ENCODE assay signal across 20 cellular contexts in genomic region chr7:98469088-98469487, GRCh38.
A peak's percentile ranks its signal among the peaks of the same experiment; 100 is the strongest.
DNase-seq lines count a peak whose midpoint lies in the region; ATAC-seq and TF ChIP-seq lines count a peak whose summit lies in the region.
"Had no signal": no experiment of that assay in that cellular context is flagged by ENCODE, and none has a peak within 500 bp of the region (broad histone marks: within the 10 kb centered on the region; RNA-seq: fewer than 3 reads in every experiment).

No MANE protein-coding gene starts in this region.

- H3K36me3 ChIP-seq in SK-N-SH (replicated peaks in 1 of 2; ENCODE audit: control insufficient read depth in 1 of 2, insufficient read depth in 2 of 2, low read length in 1 of 2) = no peaks in the 10 kb centered on the region
- no peaks in the 10 kb centered on the region for H3K36me3 ChIP-seq in IMR-90 (ENCODE audit: control insufficient read depth, insufficient read depth, low read length)
- no peaks in the 10 kb centered on the region for H3K36me3 ChIP-seq in Panc1 (ENCODE audit: control insufficient read depth, insufficient read depth, low read length)
- no peaks in the 10 kb centered on the region for H3K36me3 ChIP-seq in transverse colon
- H3K36me3 ChIP-seq: BE2C; BLaER1 treated with 17β-estradiol and CSF1 and Interleukin-3, amounts not matched to agents 10 nM and 100 nM; HAP-1 had no signal

- TF ChIP-seq CTCF in SK-N-SH (IDR thresholded peaks at IDR 0.05) (no peak), IMR-90 (conservative IDR thresholded peaks at IDR 0.05; ENCODE audit: low read depth, low read length) (no peak), Panc1 (IDR thresholded peaks at IDR 0.05) (no peak), transverse colon (IDR thresholded peaks at IDR 0.05) (no peak)

- no peak overlapping the region for H3K4me2 ChIP-seq in SK-N-SH
- no peak overlapping the region for H3K4me2 ChIP-seq in IMR-90 (ENCODE audit: low read depth, low read length)
- H3K4me2 ChIP-seq: BLaER1 treated with 17β-estradiol and CSF1 and Interleukin-3, amounts not matched to agents 10 nM and 100 nM had no signal

- no peaks in the 10 kb centered on the region for H3K79me2 ChIP-seq in SK-N-SH (ENCODE audit: insufficient read depth)

- DNase-seq in SK-N-SH = no peak
- no peak for DNase-seq in IMR-90
- DNase-seq in Panc1 (ENCODE audit: low read depth, low spot score) = no peak
- DNase-seq in transverse colon = no peak
- no peak for DNase-seq in SK-N-DZ (ENCODE audit: low spot score)
- DNase-seq: ACHN; AML-193; BE2C; CD4-positive, alpha-beta T cell; CD8-positive, alpha-beta memory T cell; DMS 273 treated with DMSO at 0.1 percent for 48 hours; DMS79; GF-D8; GOT3; HFFc6 had no signal

- H2BK5ac ChIP-seq in IMR-90 (ENCODE audit: low read depth, low read length, poor library complexity, severe bottlenecking) = no peak overlapping the region

- dilution Hi-C loops in IMR-90 (cut with HindIII; ENCODE audit: low sequenced_read_pairs, unreplicated experiment) = no loop called here

- H3F3A ChIP-seq in SK-N-SH (replicated peaks; ENCODE audit: insufficient read depth) = no peaks in the 10 kb centered on the region

- no peak overlapping the region for H3K56ac ChIP-seq in IMR-90 (ENCODE audit: extremely low read depth, insufficient read depth, low read length)

- H4K91ac ChIP-seq in IMR-90 (ENCODE audit: insufficient read depth, low read depth, low read length) = no peak overlapping the region

- H3K14ac ChIP-seq in IMR-90 (replicated peaks; ENCODE audit: low read depth, low read length) = no peak overlapping the region

- no peaks in the 10 kb centered on the region for H3K9me2 ChIP-seq in SK-N-SH

- H3K27ac ChIP-seq in SK-N-SH (ENCODE audit: low read depth in 2 of 2, low read length in 1 of 2) (no peak overlapping the region), IMR-90 (ENCODE audit: insufficient read depth, low read length) (no peak overlapping the region), Panc1 (ENCODE audit: low read length) (no peak overlapping the region), transverse colon (no peak overlapping the region)
- H3K27ac ChIP-seq: 22Rv1; BLaER1 treated with 17β-estradiol and CSF1 and Interleukin-3, amounts not matched to agents 10 nM and 100 nM had no signal

- no peak overlapping the region for H3K4ac ChIP-seq in IMR-90 (ENCODE audit: low read depth, low read length)

- H4K5ac ChIP-seq in IMR-90 (ENCODE audit: low read depth, low read length) = no peak overlapping the region

- TF ChIP-seq RAD21 in SK-N-SH (IDR thresholded peaks at IDR 0.05; ENCODE audit: low read length) (no peak), IMR-90 (IDR thresholded peaks at IDR 0.05; ENCODE audit: low read length) (no peak)

- H3K9me3 ChIP-seq in SK-N-SH = no peaks in the 10 kb centered on the region
- no peaks in the 10 kb centered on the region for H3K9me3 ChIP-seq in IMR-90 (ENCODE audit: control insufficient read depth, insufficient read depth, low read length)
- no peaks in the 10 kb centered on the region for H3K9me3 ChIP-seq in Panc1 (ENCODE audit: control insufficient read depth, insufficient read depth, low read depth, low read length)
- H3K9me3 ChIP-seq in transverse colon = no peaks in the 10 kb centered on the region
- H3K9me3 ChIP-seq: BE2C, HAP-1 had no signal

- H4K8ac ChIP-seq in IMR-90 (ENCODE audit: low read depth in 2 of 2, low read length in 2 of 2) = no peak overlapping the region

- H3K27me3 ChIP-seq in SK-N-SH (ENCODE audit: insufficient read depth) (no peaks in the 10 kb centered on the region), IMR-90 (ENCODE audit: control insufficient read depth, insufficient read depth, low read length) (peaks cover 2% of the 10 kb centered on the region; the same call in 1 of the 2 replicates), Panc1 (ENCODE audit: control insufficient read depth, insufficient read depth, low read length) (0 out of 2 replicates have a peak, but pooled peaks cover 2% of the 10 kb centered on the region), transverse colon (peaks cover 28% of the 10 kb centered on the region)
- H3K27me3 ChIP-seq: BE2C; BLaER1 treated with 17β-estradiol and CSF1 and Interleukin-3, amounts not matched to agents 10 nM and 100 nM had no signal

- no peak overlapping the region for H2AK9ac ChIP-seq in IMR-90 (replicated peaks; ENCODE audit: low read depth, low read length, poor library complexity)

- H2AFZ ChIP-seq in SK-N-SH (ENCODE audit: low read depth) (no peak overlapping the region), IMR-90 (replicated peaks; ENCODE audit: low read length, poor library complexity) (peak overlapping the region; percentile 51)

- no peaks in the 10 kb centered on the region for H3K9me1 ChIP-seq in IMR-90 (ENCODE audit: insufficient read depth, low read length)

- WGBS in SK-N-SH (ENCODE audit: low lambda C conversion rate) = 7% methylated on average over 1 of the region's 1 CpG
- no CpG with 5 or more reads among the region's 1 CpG for WGBS in IMR-90 (ENCODE audit: extremely low coverage in 2 of 2, insufficient read length in 1 of 2), 2 experiments
- 95% methylated on average over 1 of the region's 1 CpG; no CpG with 5 or more reads in 1 of the 2 donors for WGBS in transverse colon (ENCODE audit: low coverage in 1 of 2), 2 donors

- H3K4me3 ChIP-seq in SK-N-SH (ENCODE audit: low read depth in 2 of 2, low read length in 1 of 2) (no peak overlapping the region), IMR-90 (ENCODE audit: insufficient read depth, low read depth, low read length) (no peak overlapping the region), Panc1 (ENCODE audit: low read depth in 2 of 2, low read length in 2 of 2) (no peak overlapping the region), transverse colon (no peak overlapping the region)
- H3K4me3 ChIP-seq: BLaER1 treated with 17β-estradiol and CSF1 and Interleukin-3, amounts not matched to agents 10 nM and 100 nM; HAP-1 had no signal

- ATAC-seq in SK-N-SH treated with all-trans-retinoic acid at 6 μM for 48 hours (no peak), IMR-90 (ENCODE audit: low read depth) (no peak), Panc1 (peak; percentile 65), GM18868 (IDR thresholded peaks at IDR 0.05; ENCODE audit: unreplicated experiment) (no peak)

- H2BK120ac ChIP-seq in IMR-90 (ENCODE audit: low read depth, low read length) = no peak overlapping the region

- no peak overlapping the region for H2BK20ac ChIP-seq in IMR-90 (ENCODE audit: low read depth, low read length)

- POLR2A ChIA-PET in SK-N-SH (lab: Yijun Ruan, JAX) (no interaction called here), IMR-90 (lab: Charles Lee; ENCODE audit: unreplicated experiment) (no interaction called here), Panc1 (lab: Charles Lee) (no interaction called here)

- no peak overlapping the region for H3K18ac ChIP-seq in IMR-90 (ENCODE audit: low read depth, low read length)

- BruUV-seq in IMR-90 (replicated peaks; lab: Mats Ljungman, UMichigan) = no TSS peak
- BruUV-seq in Panc1 (replicated peaks; lab: Mats Ljungman, UMichigan) = no TSS peak

- H3K79me1 ChIP-seq in IMR-90 (ENCODE audit: low read depth in 1 of 2, low read length in 2 of 2) = no peaks in the 10 kb centered on the region

- H3K4me1 ChIP-seq in SK-N-SH (ENCODE audit: control insufficient read depth in 1 of 2, insufficient read depth in 2 of 2, low read depth in 1 of 2, low read length in 1 of 2) = peaks cover 0 to 6% of the 10 kb centered on the region in 2 experiments; a peak in 1 of 4 replicates
- no peaks in the 10 kb centered on the region for H3K4me1 ChIP-seq in IMR-90 (ENCODE audit: control insufficient read depth, insufficient read depth, low read length)
- 0 out of 2 replicates have a peak, but pooled peaks cover 2% of the 10 kb centered on the region for H3K4me1 ChIP-seq in Panc1 (ENCODE audit: control insufficient read depth, insufficient read depth, low read length)
- peaks cover 0 to 10% (median 7%) of the 10 kb centered on the region in 4 donors for H3K4me1 ChIP-seq in transverse colon
- H3K4me1 ChIP-seq: BE2C, HAP-1 had no signal

- H3K23ac ChIP-seq in IMR-90 (ENCODE audit: low read depth, low read length) = no peak overlapping the region

- TF ChIP-seq EP300 in SK-N-SH (IDR thresholded peaks at IDR 0.05; ENCODE audit: borderline replicate concordance in 1 of 2, low read depth in 1 of 2, low read length in 1 of 2) (no peak), transverse colon (IDR thresholded peaks at IDR 0.05; ENCODE audit: low read depth) (no peak)

- no peaks in the 10 kb centered on the region for H4K20me1 ChIP-seq in SK-N-SH (ENCODE audit: insufficient read depth)
- H4K20me1 ChIP-seq in IMR-90 (ENCODE audit: insufficient read depth, low read length) = no peaks in the 10 kb centered on the region
- H4K20me1 ChIP-seq: BLaER1 treated with 17β-estradiol and CSF1 and Interleukin-3, amounts not matched to agents 10 nM and 100 nM had no signal

- in situ Hi-C loops in IMR-90 (cut with MboI; ENCODE audit: low sequenced_read_pairs) (no loop called here), Panc1 (cut with HindIII; ENCODE audit: low pct_unique_long_range_greater_than_20kb, low sequenced_read_pairs) (no loop called here), transverse colon (cut with MboI; ENCODE audit: low pct_ligation_motif_present in 1 of 4, low pct_unique_long_range_greater_than_20kb in 1 of 4, low sequenced_read_pairs in 3 of 4) (no loop called here)

- CTCF ChIA-PET in SK-N-SH (lab: Yijun Ruan, JAX) (interaction anchor here (0.7 to 1.4 kb wide), 3 partner anchors 13 to 368 kb away, joined by 3 read pairs; no protein-coding TSS in a partner anchor), IMR-90 (lab: Yijun Ruan, JAX) (no interaction called here), Panc1 (lab: Charles Lee) (no interaction called here)

- intact Hi-C loops in IMR-90 (cut with micrococcal nuclease) = no loop called here
- intact Hi-C loops in Panc1 (cut with micrococcal nuclease; ENCODE audit: unreplicated experiment) = no loop called here
- intact Hi-C loops in transverse colon (cut with DNase I; ENCODE audit: low total_unique reads) = no loop called here

- H2AK5ac ChIP-seq in IMR-90 (ENCODE audit: low read depth, low read length) = no peak overlapping the region

- no peak overlapping the region for H3K9ac ChIP-seq in SK-N-SH
- H3K9ac ChIP-seq in IMR-90 (ENCODE audit: low read depth, low read length) = no peak overlapping the region
- H3K9ac ChIP-seq: BLaER1 treated with 17β-estradiol and CSF1 and Interleukin-3, amounts not matched to agents 10 nM and 100 nM had no signal

- no peak for TF ChIP-seq POLR2A in IMR-90 (IDR thresholded peaks at IDR 0.05; ENCODE audit: low read depth, low read length)
- no peak for TF ChIP-seq POLR2A in transverse colon (IDR thresholded peaks at IDR 0.05)

- no peak overlapping the region for H2BK15ac ChIP-seq in IMR-90 (ENCODE audit: low read depth, low read length)

TF ChIP-seq in SK-N-SH treated with all-trans-retinoic acid at 6 μM for 48 hours, 23 proteins besides CTCF, POLR2A, EP300 and RAD21 (continues in another document):
- TF ChIP-seq ZNF70 (CRISPR knock-in tag; IDR thresholded peaks at IDR 0.05) = no peak
- no peak for TF ChIP-seq RARB (CRISPR knock-in tag; IDR thresholded peaks at IDR 0.05)
- no peak for TF ChIP-seq ZC3H10 (CRISPR knock-in tag; IDR thresholded peaks at IDR 0.05)

TF ChIP-seq in SK-N-SH, 30 proteins besides CTCF, POLR2A, EP300 and RAD21 (continues in another document):
- no peak for TF ChIP-seq FOSL2 (IDR thresholded peaks at IDR 0.05; ENCODE audit: borderline replicate concordance, low read depth)
- TF ChIP-seq ELF1 (IDR thresholded peaks at IDR 0.05) = no peak

TF ChIP-seq in IMR-90, 13 proteins besides CTCF, POLR2A, EP300 and RAD21 (continues in another document):
- no peak for TF ChIP-seq MAZ (IDR thresholded peaks at IDR 0.05; ENCODE audit: borderline replicate concordance, low read depth, low read length)
- TF ChIP-seq CHD1 (IDR thresholded peaks at IDR 0.05; ENCODE audit: low read depth, low read length) = no peak
